Comparison of ENCODE assay signal across 1 cellular context in genomic region chr17:40072481-40073346, GRCh38.
TF ChIP-seq lines count a peak whose summit lies in the region.

No MANE protein-coding gene starts in this region.

TF ChIP-seq in HEK293, 187 proteins besides CTCF, POLR2A, EP300 and RAD21 (continued from another document):
- TF ChIP-seq ZNF692 (tag by site-specific recombination; IDR thresholded peaks at IDR 0.05) (peak; percentile 92), GLIS2 (tag by site-specific recombination; IDR thresholded peaks at IDR 0.05) (peak; percentile 45)
TF ChIP-seq in HEK293: peak in this region for 10.
